ENCODE assay signal across 26 cellular contexts in genomic region chr6:27882624-27883023, GRCh38. TPM values are rescaled to one million over a fixed set of nuclear protein-coding genes. Genes with fewer than 3 reads are reported as not detected.
"Had no signal": no experiment of that assay in that cellular context is flagged by ENCODE, and none has a peak within 500 bp of the region (broad histone marks: within the 10 kb centered on the region; RNA-seq: fewer than 3 reads in every experiment).

No MANE protein-coding gene starts in this region.

- H3K27me3 Mint-ChIP-seq: activated CD8-positive, alpha-beta T cell treated with anti-CD3 and anti-CD28 coated beads for 36 hours; dendritic cell treated with granulocyte-macrophage colony-stimulating factor and Interleukin-4, amounts not matched to agents 40 ng/mL and 50 ng/mL, for 4 days; effector memory CD8-positive, alpha-beta T cell; naive thymus-derived CD8-positive, alpha-beta T cell; type B pancreatic cell had no signal

- H3K4me1 ChIP-seq: heart left ventricle had no signal

- H3K4me3 ChIP-seq: heart left ventricle had no signal

- H3K27ac ChIP-seq: epithelial cell of prostate, heart left ventricle had no signal

- H3K4me3 Mint-ChIP-seq: activated CD8-positive, alpha-beta T cell treated with anti-CD3 and anti-CD28 coated beads for 36 hours; dendritic cell treated with granulocyte-macrophage colony-stimulating factor and Interleukin-4, amounts not matched to agents 40 ng/mL and 50 ng/mL, for 4 days; effector memory CD8-positive, alpha-beta T cell; naive thymus-derived CD8-positive, alpha-beta T cell; type B pancreatic cell had no signal

- H3K4me1 Mint-ChIP-seq: naive thymus-derived CD8-positive, alpha-beta T cell had no signal

- DNase-seq: activated CD4-positive, alpha-beta T cell treated with anti-CD3 and anti-CD28 coated beads for 48 hours; activated CD8-positive, alpha-beta memory T cell treated with anti-CD3 and anti-CD28 coated beads, Interleukin-2, amount 50 U/mL, for 4 hours; activated CD8-positive, alpha-beta T cell treated with anti-CD3 and anti-CD28 coated beads for 36 hours; activated gamma-delta T cell; activated T-cell treated with anti-CD3 and anti-CD28 coated beads, Interleukin-2, amount 50 U/mL, for 48 hours; cerebellar nuclear complex; effector memory CD8-positive, alpha-beta T cell; foreskin melanocyte; heart left ventricle; islet precursor cell; mammary epithelial cell; naive thymus-derived CD8-positive, alpha-beta T cell; posterior cingulate gyrus; retina; stimulated activated CD4-positive, alpha-beta T cell treated with anti-CD3 and anti-CD28 coated beads, Interleukin-15, amount 100 ng/mL, for 24 hours; stimulated activated CD4-positive, alpha-beta T cell treated with anti-CD3 and anti-CD28 coated beads, Interleukin-4, amount 100 ng/mL, for 24 hours; stimulated activated naive CD8-positive, alpha-beta T cell treated with anti-CD3 and anti-CD28 coated beads, Interleukin-15, Interleukin-2, amounts not matched to agents 100 U/mL and 50 U/mL, for 24 hours; T-helper 2 cell had no signal

- H3K9me3 ChIP-seq: heart left ventricle had no signal

- ATAC-seq: activated CD8-positive, alpha-beta T cell treated with anti-CD3 and anti-CD28 coated beads for 36 hours; activated naive CD4-positive, alpha-beta T cell treated with anti-CD3 and anti-CD28 coated beads, Interleukin-2, amount 50 U/mL, for 72 hours; effector memory CD8-positive, alpha-beta T cell; heart left ventricle; left lobe of liver; naive thymus-derived CD8-positive, alpha-beta T cell; stimulated activated naive CD8-positive, alpha-beta T cell treated with anti-CD3 and anti-CD28 coated beads, Interleukin-15, Interleukin-2, amounts not matched to agents 100 U/mL and 50 U/mL, for 24 hours had no signal

- H3K36me3 ChIP-seq: heart left ventricle had no signal

- H3K27ac Mint-ChIP-seq: activated CD8-positive, alpha-beta T cell treated with anti-CD3 and anti-CD28 coated beads for 36 hours; dendritic cell treated with granulocyte-macrophage colony-stimulating factor and Interleukin-4, amounts not matched to agents 40 ng/mL and 50 ng/mL, for 4 days; effector memory CD8-positive, alpha-beta T cell; type B pancreatic cell had no signal

- H3K36me3 Mint-ChIP-seq: activated naive CD4-positive, alpha-beta T cell treated with anti-CD3 and anti-CD28 coated beads, Interleukin-2, amount 50 U/mL, for 72 hours; naive thymus-derived CD8-positive, alpha-beta T cell; type B pancreatic cell had no signal

- H3K9me3 Mint-ChIP-seq: activated CD8-positive, alpha-beta T cell treated with anti-CD3 and anti-CD28 coated beads for 36 hours; activated naive CD4-positive, alpha-beta T cell treated with anti-CD3 and anti-CD28 coated beads, Interleukin-2, amount 50 U/mL, for 72 hours; dendritic cell treated with granulocyte-macrophage colony-stimulating factor and Interleukin-4, amounts not matched to agents 40 ng/mL and 50 ng/mL, for 4 days; effector memory CD8-positive, alpha-beta T cell; naive thymus-derived CD8-positive, alpha-beta T cell; type B pancreatic cell had no signal

RNA-seq across cellular contexts. Expression of gene OR2B2, which starts 29.6 kb away (rescaled TPM):
- total RNA-seq: activated CD8-positive, alpha-beta T cell treated with anti-CD3 and anti-CD28 coated beads for 36 hours; activated naive CD4-positive, alpha-beta T cell treated with anti-CD3 and anti-CD28 coated beads, Interleukin-2, amount 50 U/mL, for 72 hours; fibroblast of lung; heart left ventricle; left lobe of liver; mammary epithelial cell; mucosa of gallbladder; naive thymus-derived CD8-positive, alpha-beta T cell; skeletal muscle tissue had no signal
- polyA plus RNA-seq: fibroblast of lung; heart left ventricle; mammary epithelial cell; naive thymus-derived CD8-positive, alpha-beta T cell had no signal
